ENCODE assay signal across 8 cellular contexts in the genomic region with DNA sequence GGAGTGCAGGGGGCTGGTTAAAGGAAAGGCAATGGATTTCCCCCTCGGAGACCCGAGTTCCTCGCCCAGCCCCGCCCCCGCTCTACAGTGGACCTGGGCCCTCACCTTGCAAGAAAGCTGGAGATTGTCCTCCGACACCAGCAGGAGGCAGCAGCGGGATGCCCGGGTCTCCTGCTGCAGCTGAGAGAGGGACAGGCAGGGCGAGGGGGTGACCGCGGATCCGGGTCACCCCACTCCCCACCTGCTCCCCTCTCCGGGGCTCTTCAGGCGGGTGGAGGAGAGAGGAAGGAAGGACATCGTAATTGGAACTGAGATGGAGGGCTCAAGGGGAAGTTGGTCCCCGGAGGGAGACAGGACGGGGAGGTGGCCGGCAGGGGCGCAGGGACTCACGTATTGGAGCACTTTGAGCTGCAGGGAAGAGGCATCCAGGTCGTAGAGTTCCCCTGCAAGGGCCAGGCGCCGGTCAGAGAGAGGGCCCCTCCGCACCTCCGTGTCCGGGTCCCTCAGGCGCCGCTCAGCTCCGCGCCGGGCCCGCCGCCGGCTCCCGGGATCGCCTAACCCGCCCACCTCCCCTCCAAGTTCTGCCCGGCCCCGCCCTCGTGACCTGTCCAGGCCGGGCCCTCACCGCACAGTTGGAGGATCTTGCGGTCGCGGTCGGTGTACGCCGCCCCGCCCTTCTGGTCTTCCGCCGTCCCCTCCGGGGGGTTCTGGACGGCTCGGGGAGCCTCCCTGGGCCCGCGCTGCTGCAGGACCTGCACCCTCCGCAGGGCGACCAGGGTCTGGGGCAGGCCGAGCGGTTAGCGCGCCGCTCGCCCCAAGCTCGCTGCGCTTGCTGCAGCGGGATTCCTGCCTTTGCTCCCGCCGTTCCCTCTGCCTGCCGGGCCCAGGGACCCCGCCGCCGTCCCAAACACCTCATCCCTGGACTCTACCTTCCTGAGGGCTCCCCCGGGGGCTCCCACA.
A peak's percentile ranks its signal among the peaks of the same experiment; 100 is the strongest.
DNase-seq lines count a peak whose midpoint lies in the region; ATAC-seq and TF ChIP-seq lines count a peak whose summit lies in the region.

No MANE protein-coding gene starts in this region.

- ATAC-seq in lower lobe of right lung: peak; percentile 31 to 32
- ATAC-seq in HG02852 (IDR thresholded peaks at IDR 0.05; ENCODE audit: unreplicated experiment): no peak

- TF ChIP-seq CTCF in cardiac fibroblast (IDR thresholded peaks at IDR 0.05; ENCODE audit: low read depth, low read length) (peak; percentile 56), lower lobe of right lung (IDR thresholded peaks at IDR 0.05) (peak; percentile 41)

- H3K27ac Mint-ChIP-seq in stimulated activated naive CD8-positive, alpha-beta T cell treated with anti-CD3 and anti-CD28 coated beads, Interleukin-15, Interleukin-2, amounts not matched to agents 100 ng/mL and 50 ng/mL, for 24 hours: no peak overlapping the region

- H3K36me3 Mint-ChIP-seq in stimulated activated naive CD8-positive, alpha-beta T cell treated with anti-CD3 and anti-CD28 coated beads, Interleukin-15, Interleukin-2, amounts not matched to agents 100 ng/mL and 50 ng/mL, for 24 hours (ENCODE audit: low read depth): no peaks in the 10 kb centered on the region

- H3K4me1 ChIP-seq in lower lobe of right lung: peaks cover 20% of the 10 kb centered on the region

- DNase-seq in NCI-H2227 (lab: John Stamatoyannopoulos, UW; ENCODE audit: unreplicated experiment): peak; percentile 19
- DNase-seq in NCI-H2227 treated with DMSO at 0.1 percent for 48 hours (lab: John Stamatoyannopoulos, UW): no peak
- peak; percentile 32 for DNase-seq in T-helper 9 cell
- peak; percentile 23 to 32 for DNase-seq in cardiac fibroblast (ENCODE audit: low read depth in 2 of 2)
- no peak for DNase-seq in lower lobe of right lung
- no peak for DNase-seq in MV-4-11 (lab: John Stamatoyannopoulos, UW)

- no peaks in the 10 kb centered on the region for H3K36me3 ChIP-seq in lower lobe of right lung

- intact Hi-C loops in lower lobe of right lung (cut with DNase I): no loop called here

- peaks cover 43% of the 10 kb centered on the region for H3K27me3 Mint-ChIP-seq in stimulated activated naive CD8-positive, alpha-beta T cell treated with anti-CD3 and anti-CD28 coated beads, Interleukin-15, Interleukin-2, amounts not matched to agents 100 ng/mL and 50 ng/mL, for 24 hours

- peak overlapping the region in 1 of 2 donors; percentile 10 for H3K4me3 ChIP-seq in cardiac fibroblast (replicated peaks in 1 of 2; ENCODE audit: low read depth in 2 of 2, low read length in 2 of 2)
- H3K4me3 ChIP-seq in lower lobe of right lung: peak overlapping the region; percentile 38

- no peak overlapping the region for H3K27ac ChIP-seq in lower lobe of right lung

- no peaks in the 10 kb centered on the region for H3K9me3 ChIP-seq in lower lobe of right lung

- H3K4me3 Mint-ChIP-seq in stimulated activated naive CD8-positive, alpha-beta T cell treated with anti-CD3 and anti-CD28 coated beads, Interleukin-15, Interleukin-2, amounts not matched to agents 100 ng/mL and 50 ng/mL, for 24 hours: peak overlapping the region; percentile 64

- H3K4me1 Mint-ChIP-seq in stimulated activated naive CD8-positive, alpha-beta T cell treated with anti-CD3 and anti-CD28 coated beads, Interleukin-15, Interleukin-2, amounts not matched to agents 100 ng/mL and 50 ng/mL, for 24 hours (ENCODE audit: low read depth): peaks cover 38% of the 10 kb centered on the region

- H3K27me3 ChIP-seq in lower lobe of right lung (ENCODE audit: low read depth): peaks cover 48% of the 10 kb centered on the region

- H3K9me3 Mint-ChIP-seq in stimulated activated naive CD8-positive, alpha-beta T cell treated with anti-CD3 and anti-CD28 coated beads, Interleukin-15, Interleukin-2, amounts not matched to agents 100 ng/mL and 50 ng/mL, for 24 hours: no peaks in the 10 kb centered on the region

Comparison
In these comparisons a context has a peak if more than half of its experiments do, and no peak if none do; other contexts are left out.
1. DNase-seq: peak in NCI-H2227 (single experiment), T-helper 9 cell (single experiment) and cardiac fibroblast (2 of 2); none in NCI-H2227 treated with DMSO at 0.1 percent for 48 hours (single experiment), lower lobe of right lung (single experiment) and MV-4-11 (single experiment).